In the genomic region with DNA sequence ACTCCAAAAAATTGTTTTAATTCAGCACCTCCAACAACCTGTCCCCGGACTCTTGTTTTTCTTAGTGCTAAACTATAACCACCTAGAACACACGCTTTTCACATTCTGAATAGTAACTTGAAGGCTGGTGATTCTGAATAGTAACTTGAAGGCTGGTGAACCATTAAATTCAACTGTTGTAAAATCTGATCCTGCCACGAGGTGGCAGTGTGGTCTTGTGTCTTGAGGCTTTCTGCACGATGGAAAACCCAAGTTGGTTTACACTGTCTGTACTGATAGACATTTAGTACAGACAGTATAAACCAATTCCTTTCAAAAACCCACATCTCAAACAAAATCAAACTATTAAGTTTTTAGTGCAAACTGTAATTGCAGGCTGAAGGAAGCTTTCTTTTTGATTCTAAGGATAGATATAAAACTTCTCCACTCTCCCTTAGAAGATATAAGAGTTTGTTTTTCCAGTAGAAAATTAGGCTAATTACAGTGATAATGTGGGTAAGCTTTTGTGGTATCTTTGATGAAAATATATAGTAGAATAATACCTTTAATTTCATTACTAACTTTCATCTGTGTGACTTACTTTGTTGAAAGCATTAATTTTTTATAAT, we compare ENCODE assay signal across 8 cellular contexts. TPM values are rescaled to one million over a fixed set of nuclear protein-coding genes. Genes with fewer than 3 reads are reported as not detected.
DNase-seq lines count a peak whose midpoint lies in the region; TF ChIP-seq lines count a peak whose summit lies in the region.

No MANE protein-coding gene starts in this region.

- H2BK5ac ChIP-seq in H9 (ENCODE audit: insufficient read length, low read length): no peak overlapping the region

- no peak overlapping the region for H4K91ac ChIP-seq in H9 (ENCODE audit: insufficient read length, low read depth, low read length)

- no peaks in the 10 kb centered on the region for H3K79me2 ChIP-seq in H9 (ENCODE audit: insufficient read depth, low read length)

- no peak overlapping the region for H2BK12ac ChIP-seq in H9 (ENCODE audit: insufficient read length, low read depth, low read length)

- H3K4me1 Mint-ChIP-seq in H9: peaks cover 13 to 21% of the 10 kb centered on the region in 2 experiments

- no peak overlapping the region for H3K14ac ChIP-seq in H9 (ENCODE audit: insufficient read depth, low read length)

- no peaks in the 10 kb centered on the region for H3K79me1 ChIP-seq in H9 (ENCODE audit: insufficient read depth, low read depth, low read length, poor library complexity, severe bottlenecking)

- H3K27me3 Mint-ChIP-seq in H9 (ENCODE audit: low read depth): no peaks in the 10 kb centered on the region; the same call in 1 of the 2 replicates

- no peaks in the 10 kb centered on the region for H3K9me3 ChIP-seq in H9 (ENCODE audit: control insufficient read depth, low read depth, low read length)

- no peak overlapping the region for H3K27ac Mint-ChIP-seq in H9

- H3K4ac ChIP-seq in H9 (ENCODE audit: low read depth, low read length): no peak overlapping the region

- no peak overlapping the region for H2BK120ac ChIP-seq in H9 (ENCODE audit: low read depth, low read length, poor library complexity, severe bottlenecking)

- H2AK5ac ChIP-seq in H9 (ENCODE audit: insufficient read length, low read length): no peak overlapping the region

- H3K56ac ChIP-seq in H9 (ENCODE audit: insufficient read length, low read depth, low read length): no peak overlapping the region

- H3K36me3 Mint-ChIP-seq in H9 (ENCODE audit: insufficient read depth in 1 of 3, low read depth in 3 of 3): peaks cover 7 to 21% (median 11%) of the 10 kb centered on the region in 3 experiments; a peak in 6 of 7 replicates

- no peak overlapping the region for H3K4me3 Mint-ChIP-seq in H9

- H3K27ac ChIP-seq in H9 (ENCODE audit: insufficient read length, low read depth, low read length): no peak overlapping the region

- no peaks in the 10 kb centered on the region; the same call in 1 of the 2 replicates for H3K4me1 ChIP-seq in H9 (ENCODE audit: insufficient read depth, low read length)

- H3K9me3 Mint-ChIP-seq in H9: peaks cover 23 to 24% of the 10 kb centered on the region in 2 experiments

- DNase-seq in AG09319 (ENCODE audit: extremely low read depth, low read depth) (peak; percentile 52), H9 (peak; percentile 65), NCI-H345 (lab: John Stamatoyannopoulos, UW) (peak; percentile 73), cerebellar cortex (ENCODE audit: low spot score) (peak; percentile 82), left kidney (ENCODE audit: low read depth, low spot score) (peak; percentile 89), cerebellar nuclear complex (lab: John Stamatoyannopoulos, UW) (no peak)
- peak; percentile 47 for DNase-seq in activated CD4-positive, alpha-beta T cell treated with anti-CD3 and anti-CD28 coated beads for 1 hour
- peak; percentile 73 for DNase-seq in stimulated activated CD4-positive, alpha-beta T cell treated with anti-CD3 and anti-CD28 coated beads, Interleukin-4, amount 100 ng/mL, for 24 hours

- H2AFZ ChIP-seq in H9 (ENCODE audit: low read length): no peak overlapping the region

- WGBS in H9 (ENCODE audit: extremely low coverage, insufficient read length, low lambda C conversion rate): no CpG with 5 or more reads among the region's 4 CpGs

- H2BK20ac ChIP-seq in H9 (ENCODE audit: low read depth, low read length, poor library complexity, severe bottlenecking): no peak overlapping the region

- no peak overlapping the region for H3K4me2 ChIP-seq in H9 (ENCODE audit: insufficient read depth, insufficient read length, low read length)

- H4K20me1 ChIP-seq in H9 (ENCODE audit: control insufficient read depth, insufficient read depth, insufficient read length): no peaks in the 10 kb centered on the region

- no peak overlapping the region for H3K18ac ChIP-seq in H9 (ENCODE audit: insufficient read length, low read depth, low read length)

- no peak overlapping the region for H4K8ac ChIP-seq in H9 (replicated peaks; ENCODE audit: insufficient read length, low read depth, low read length)

- no peaks in the 10 kb centered on the region for H3K27me3 ChIP-seq in H9 (ENCODE audit: insufficient read depth, low read length)

- H2BK15ac ChIP-seq in H9 (ENCODE audit: low read depth, low read length): no peak overlapping the region

- no peak overlapping the region for H3T11ph ChIP-seq in H9 (ENCODE audit: low read length)

- TF ChIP-seq CTCF in AG09319 (IDR thresholded peaks at IDR 0.05; ENCODE audit: low read depth, low read length) (peak; percentile 56), H9 (conservative IDR thresholded peaks at IDR 0.05) (peak; percentile 89)

- no peak overlapping the region for H4K5ac ChIP-seq in H9 (ENCODE audit: insufficient read length, low read depth, low read length)

- H3K23me2 ChIP-seq in H9 (ENCODE audit: insufficient read length, low read depth, low read length, poor library complexity, severe bottlenecking): no peaks in the 10 kb centered on the region

- H3K23ac ChIP-seq in H9 (ENCODE audit: insufficient read length, low read depth, low read length): no peak overlapping the region

- H3K9ac ChIP-seq in H9 (ENCODE audit: extremely low read depth, insufficient read length, low read length): no peak overlapping the region

RNA-seq across cellular contexts. Expression of gene VAPA, which starts 57.6 kb away (rescaled TPM):
- 126 and 141 TPM in 2 replicates for total RNA-seq in H9 (2021)

Comparison
In these comparisons a context has a peak if more than half of its experiments do, and no peak if none do; other contexts are left out.
1. DNase-seq: peak in AG09319 (single experiment), H9 (single experiment), NCI-H345 (single experiment), activated CD4-positive, alpha-beta T cell treated with anti-CD3 and anti-CD28 coated beads for 1 hour (single experiment), cerebellar cortex (single experiment), left kidney (single experiment) and stimulated activated CD4-positive, alpha-beta T cell treated with anti-CD3 and anti-CD28 coated beads, Interleukin-4, amount 100 ng/mL, for 24 hours (single experiment); none in cerebellar nuclear complex (0 of 2).